Comparison of ENCODE assay signal across 12 cellular contexts in the genomic region with DNA sequence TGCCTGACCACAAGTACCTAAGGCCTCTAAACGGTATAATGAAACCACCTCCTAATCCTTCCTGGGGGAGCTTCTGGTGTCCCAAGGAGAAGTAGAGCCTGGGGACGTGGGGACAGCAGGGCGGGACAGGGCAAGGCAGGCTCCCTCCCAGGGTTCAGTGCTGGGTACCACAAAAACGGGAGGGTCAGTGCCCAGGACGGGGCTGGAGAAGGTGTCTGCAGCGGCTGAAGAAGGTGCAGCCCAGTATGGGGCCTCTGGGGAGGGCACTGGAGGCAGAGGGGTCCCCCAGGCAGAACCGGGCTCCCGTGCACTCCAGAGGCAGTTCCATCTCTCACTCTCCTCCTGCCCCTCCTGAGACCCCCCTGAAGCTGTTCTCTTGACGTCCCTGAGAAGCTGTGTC. TPM values are rescaled to one million over a fixed set of nuclear protein-coding genes. Genes with fewer than 3 reads are reported as not detected.
DNase-seq lines count a peak whose midpoint lies in the region; ATAC-seq and TF ChIP-seq lines count a peak whose summit lies in the region.
"Had no signal": no experiment of that assay in that cellular context is flagged by ENCODE, and none has a peak within 500 bp of the region (broad histone marks: within the 10 kb centered on the region; RNA-seq: fewer than 3 reads in every experiment).

No MANE protein-coding gene starts in this region.

- H3K27me3 ChIP-seq in CD4-positive, alpha-beta T cell (ENCODE audit: control insufficient read depth, insufficient read depth, low read length): no peaks in the 10 kb centered on the region
- H3K27me3 ChIP-seq in osteoblast (ENCODE audit: insufficient read depth, low read length): no peaks in the 10 kb centered on the region
- H3K27me3 ChIP-seq: BE2C had no signal

- POLR2A ChIA-PET in CD4-positive, alpha-beta T cell (lab: Charles Lee): no interaction called here

- no peak overlapping the region for H3K4me3 ChIP-seq in osteoblast (ENCODE audit: insufficient read depth, low read length)

- no peak for DNase-seq in activated naive CD4-positive, alpha-beta T cell treated with anti-CD3 and anti-CD28 coated beads, Interleukin-2, amount 50 U/mL, for 16 hours
- no peak for DNase-seq in CD4-positive, alpha-beta T cell
- DNase-seq in osteoblast (ENCODE audit: insufficient read length, low spot score, missing footprints): peak; percentile 83
- DNase-seq in NCI-H2196 (lab: John Stamatoyannopoulos, UW; ENCODE audit: unreplicated experiment): no peak
- no peak for DNase-seq in NCI-H2107 (lab: John Stamatoyannopoulos, UW)
- DNase-seq: BE2C, EL, NCI-H1436 treated with DMSO at 0.1 percent for 48 hours, NCI-H2081, NCI-H226 had no signal

- no peaks in the 10 kb centered on the region for H3K4me1 ChIP-seq in osteoblast (ENCODE audit: insufficient read depth, low read length)
- H3K4me1 ChIP-seq: BE2C had no signal

- H3K27me3 Mint-ChIP-seq in activated naive CD4-positive, alpha-beta T cell treated with anti-CD3 and anti-CD28 coated beads, Interleukin-2, amount 50 U/mL, for 24 hours: no peaks in the 10 kb centered on the region
- H3K27me3 Mint-ChIP-seq in CD4-positive, alpha-beta T cell: no peaks in the 10 kb centered on the region
- H3K27me3 Mint-ChIP-seq in activated T-helper 17 cell treated with anti-CD3 and anti-CD28 coated beads, Interleukin-2, amount 50 U/mL, for 72 hours: no peaks in the 10 kb centered on the region

- no peaks in the 10 kb centered on the region for H3K79me2 ChIP-seq in osteoblast (ENCODE audit: insufficient read depth, low read length)

- TF ChIP-seq CTCF in CD4-positive, alpha-beta T cell (IDR thresholded peaks at IDR 0.05): no peak
- TF ChIP-seq CTCF in osteoblast (IDR thresholded peaks at IDR 0.05; ENCODE audit: extremely low read depth, low read depth, low read length): no peak

- intact Hi-C loops in CD4-positive, alpha-beta T cell (cut with DNase I, micrococcal nuclease): loop anchor here in 1 of 2 experiments (1.0 kb wide), 1 partner anchor 70 kb away; no protein-coding TSS in a partner anchor

- ATAC-seq in CD4-positive, alpha-beta T cell (ENCODE audit: poor library complexity): no peak
- ATAC-seq in activated T-helper 17 cell treated with anti-CD3 and anti-CD28 coated beads, Interleukin-2, amount 50 U/mL, for 72 hours (replicated peaks): no peak

- CTCF ChIA-PET in CD4-positive, alpha-beta T cell (lab: Charles Lee): no interaction called here

- H3K27ac Mint-ChIP-seq in activated naive CD4-positive, alpha-beta T cell treated with anti-CD3 and anti-CD28 coated beads, Interleukin-2, amount 50 U/mL, for 24 hours: peak overlapping the region; percentile 59
- peak overlapping the region; percentile 84 for H3K27ac Mint-ChIP-seq in CD4-positive, alpha-beta T cell
- H3K27ac Mint-ChIP-seq in activated T-helper 17 cell treated with anti-CD3 and anti-CD28 coated beads, Interleukin-2, amount 50 U/mL, for 72 hours: peak overlapping the region; percentile 67

- no peak overlapping the region for H3K4me2 ChIP-seq in osteoblast (ENCODE audit: insufficient read depth, low read length)

- no peak overlapping the region for H3K4me3 Mint-ChIP-seq in activated naive CD4-positive, alpha-beta T cell treated with anti-CD3 and anti-CD28 coated beads, Interleukin-2, amount 50 U/mL, for 24 hours
- H3K4me3 Mint-ChIP-seq in CD4-positive, alpha-beta T cell: peak overlapping the region; percentile 43
- peak overlapping the region; percentile 39 for H3K4me3 Mint-ChIP-seq in activated T-helper 17 cell treated with anti-CD3 and anti-CD28 coated beads, Interleukin-2, amount 50 U/mL, for 72 hours

- H3K9me3 Mint-ChIP-seq in activated naive CD4-positive, alpha-beta T cell treated with anti-CD3 and anti-CD28 coated beads, Interleukin-2, amount 50 U/mL, for 24 hours: no peaks in the 10 kb centered on the region
- no peaks in the 10 kb centered on the region for H3K9me3 Mint-ChIP-seq in CD4-positive, alpha-beta T cell
- H3K9me3 Mint-ChIP-seq in activated T-helper 17 cell treated with anti-CD3 and anti-CD28 coated beads, Interleukin-2, amount 50 U/mL, for 72 hours: no peaks in the 10 kb centered on the region

- no peak overlapping the region for H3K27ac ChIP-seq in CD4-positive, alpha-beta T cell (ENCODE audit: low read depth, low read length)
- H3K27ac ChIP-seq in osteoblast (ENCODE audit: low read depth, low read length): no peak overlapping the region

- no peaks in the 10 kb centered on the region for H3K36me3 ChIP-seq in osteoblast (ENCODE audit: insufficient read depth, low read length)
- H3K36me3 ChIP-seq: BE2C had no signal

- no peaks in the 10 kb centered on the region for H4K20me1 ChIP-seq in osteoblast (ENCODE audit: insufficient read depth, low read length)

- no peaks in the 10 kb centered on the region for H3K36me3 Mint-ChIP-seq in activated naive CD4-positive, alpha-beta T cell treated with anti-CD3 and anti-CD28 coated beads, Interleukin-2, amount 50 U/mL, for 24 hours
- H3K36me3 Mint-ChIP-seq in CD4-positive, alpha-beta T cell (ENCODE audit: low read depth): no peaks in the 10 kb centered on the region
- no peaks in the 10 kb centered on the region for H3K36me3 Mint-ChIP-seq in activated T-helper 17 cell treated with anti-CD3 and anti-CD28 coated beads, Interleukin-2, amount 50 U/mL, for 72 hours (ENCODE audit: low read depth)

- H2AFZ ChIP-seq in osteoblast (ENCODE audit: low read length): no peak overlapping the region

- peaks cover 31% of the 10 kb centered on the region for H3K4me1 Mint-ChIP-seq in activated naive CD4-positive, alpha-beta T cell treated with anti-CD3 and anti-CD28 coated beads, Interleukin-2, amount 50 U/mL, for 24 hours
- H3K4me1 Mint-ChIP-seq in CD4-positive, alpha-beta T cell (ENCODE audit: low read depth): peaks cover 32% of the 10 kb centered on the region
- H3K4me1 Mint-ChIP-seq in activated T-helper 17 cell treated with anti-CD3 and anti-CD28 coated beads, Interleukin-2, amount 50 U/mL, for 72 hours: peaks cover 9% of the 10 kb centered on the region

- no peaks in the 10 kb centered on the region for H3K9me3 ChIP-seq in CD4-positive, alpha-beta T cell (ENCODE audit: control insufficient read depth, low read length)
- H3K9me3 ChIP-seq in osteoblast (ENCODE audit: low read depth, low read length): no peaks in the 10 kb centered on the region
- H3K9me3 ChIP-seq: BE2C had no signal

RNA-seq across cellular contexts. Expression of a gene that starts 46.2 kb away (rescaled TPM):
- total RNA-seq in CD4-positive, alpha-beta T cell: under 1 TPM; 0.64 to 0.96 TPM
- total RNA-seq in activated T-helper 17 cell treated with anti-CD3 and anti-CD28 coated beads, Interleukin-2, amount 50 U/mL, for 72 hours: 10 to 100 TPM; 14.3 to 23.5 TPM
- 0.72 and 2.4 TPM in 2 replicates for total RNA-seq in osteoblast
